In the genomic region with DNA sequence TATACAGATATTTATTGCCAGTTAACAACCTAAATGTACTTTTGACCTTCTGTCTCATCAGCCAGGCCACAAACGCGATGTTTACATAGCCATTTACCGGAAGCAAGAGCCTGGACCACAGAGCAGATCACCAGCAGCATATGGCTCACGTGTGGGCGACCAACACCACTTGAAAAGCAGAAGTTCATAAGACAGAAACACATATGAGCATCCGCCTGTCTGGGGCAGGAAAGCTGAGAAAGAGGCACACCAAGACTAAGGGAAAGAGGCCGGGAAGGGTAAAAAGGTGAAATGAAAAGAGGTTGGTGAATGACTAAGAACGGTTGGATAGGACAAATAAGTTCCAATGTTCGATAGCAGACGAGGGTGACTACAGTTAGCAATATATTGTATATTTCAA, we compare ENCODE assay signal across 8 cellular contexts. TPM values are rescaled to one million over a fixed set of nuclear protein-coding genes. Genes with fewer than 3 reads are reported as not detected.
DNase-seq lines count a peak whose midpoint lies in the region; ATAC-seq and TF ChIP-seq lines count a peak whose summit lies in the region.

No MANE protein-coding gene starts in this region.

- H3K9me2 ChIP-seq in hepatocyte (replicated peaks; ENCODE audit: insufficient read depth): no peaks in the 10 kb centered on the region

- peaks cover 51% of the 10 kb centered on the region for H3K27me3 ChIP-seq in hepatocyte

- ATAC-seq in GM21423 (IDR thresholded peaks at IDR 0.05; ENCODE audit: unreplicated experiment) (peak; percentile 98), HG03571 (IDR thresholded peaks at IDR 0.05; ENCODE audit: unreplicated experiment) (peak; percentile 99)

- WGBS in hepatocyte (ENCODE audit: low lambda C conversion rate, missing lambda C conversion rate): 75% methylated on average over 10 of the region's 10 CpGs

- no peak overlapping the region for H2AFZ ChIP-seq in hepatocyte

- H3K36me3 Mint-ChIP-seq in activated CD4-positive, alpha-beta T cell treated with anti-CD3 and anti-CD28 coated beads, Interleukin-2, amount 10 ng/mL, durations not matched to agents 7 days and 5 days (ENCODE audit: low read depth): no peaks in the 10 kb centered on the region

- no peaks in the 10 kb centered on the region for H3K9me3 Mint-ChIP-seq in activated CD4-positive, alpha-beta T cell treated with anti-CD3 and anti-CD28 coated beads, Interleukin-2, amount 10 ng/mL, durations not matched to agents 7 days and 5 days

- H3K36me3 ChIP-seq in hepatocyte (replicated peaks; ENCODE audit: insufficient read depth, low read depth): no peaks in the 10 kb centered on the region

- no peaks in the 10 kb centered on the region for H4K20me1 ChIP-seq in hepatocyte (ENCODE audit: insufficient read depth, poor library complexity, severe bottlenecking)

- DNase-seq in Daoy (ENCODE audit: low read depth) (peak; percentile 47), hepatocyte (ENCODE audit: low spot score) (peak; percentile 7), NCI-H187 treated with DMSO at 0.1 percent for 48 hours (lab: John Stamatoyannopoulos, UW) (no peak), mesenteric fat pad (ENCODE audit: low spot score) (no peak)
- peak; percentile 46 for DNase-seq in activated CD4-positive, alpha-beta T cell treated with anti-CD3 and anti-CD28 coated beads, Interleukin-2, amount 10 ng/mL, durations not matched to agents 7 days and 5 days
- DNase-seq in stimulated activated naive CD4-positive, alpha-beta T cell (lab: John Stamatoyannopoulos, UW): peak in 4 of 6 experiments; percentile 3 to 38 (median 19)

- no peak overlapping the region for H3K4me3 ChIP-seq in hepatocyte

- peaks cover 16% of the 10 kb centered on the region for H3K27me3 Mint-ChIP-seq in activated CD4-positive, alpha-beta T cell treated with anti-CD3 and anti-CD28 coated beads, Interleukin-2, amount 10 ng/mL, durations not matched to agents 7 days and 5 days

- H3K9me3 ChIP-seq in hepatocyte (ENCODE audit: low read depth): no peaks in the 10 kb centered on the region

- H3K27ac Mint-ChIP-seq in activated CD4-positive, alpha-beta T cell treated with anti-CD3 and anti-CD28 coated beads, Interleukin-2, amount 10 ng/mL, durations not matched to agents 7 days and 5 days: peak overlapping the region; percentile 19

- no peaks in the 10 kb centered on the region for H3K79me2 ChIP-seq in hepatocyte

- POLR2A ChIA-PET in activated CD4-positive, alpha-beta T cell treated with anti-CD3 and anti-CD28 coated beads, Interleukin-2, amount 10 ng/mL, durations not matched to agents 7 days and 5 days (lab: Charles Lee): interaction anchor here (0.6 kb wide), 1 partner anchor 307 kb away, joined by 5 read pairs; no protein-coding TSS in a partner anchor

- H3K4me1 Mint-ChIP-seq in activated CD4-positive, alpha-beta T cell treated with anti-CD3 and anti-CD28 coated beads, Interleukin-2, amount 10 ng/mL, durations not matched to agents 7 days and 5 days: peaks cover 29% of the 10 kb centered on the region

- TF ChIP-seq CTCF in hepatocyte (IDR thresholded peaks at IDR 0.05; ENCODE audit: poor library complexity): no peak

- no peaks in the 10 kb centered on the region for H3K4me1 ChIP-seq in hepatocyte (ENCODE audit: insufficient read depth)

- no peak overlapping the region for H3K27ac ChIP-seq in hepatocyte

- H3K4me3 Mint-ChIP-seq in activated CD4-positive, alpha-beta T cell treated with anti-CD3 and anti-CD28 coated beads, Interleukin-2, amount 10 ng/mL, durations not matched to agents 7 days and 5 days: peak overlapping the region; percentile 82

- peak overlapping the region; percentile 91 for H3K4me2 ChIP-seq in hepatocyte

- CTCF ChIA-PET in activated CD4-positive, alpha-beta T cell treated with anti-CD3 and anti-CD28 coated beads, Interleukin-2, amount 10 ng/mL, durations not matched to agents 7 days and 5 days (lab: Charles Lee): no interaction called here

RNA-seq across cellular contexts. Expression of a gene that starts 1.3 kb away (rescaled TPM):
- 11.8 and 18.9 TPM in 2 replicates for total RNA-seq in Daoy (2014; rRNA removed; shearing (Covaris generic))
- 1 to 10 TPM; 2.7 to 2.8 TPM for total RNA-seq in activated CD4-positive, alpha-beta T cell treated with anti-CD3 and anti-CD28 coated beads, Interleukin-2, amount 10 ng/mL, durations not matched to agents 7 days and 5 days
- 20.0 and 23.2 TPM in 2 replicates for total RNA-seq in hepatocyte
- 6.5 and 7.9 TPM in 2 replicates for polyA plus RNA-seq in hepatocyte
- 3.2 TPM for total RNA-seq in mesenteric fat pad

RNA-seq across cellular contexts. Expression of a gene that starts 28.9 kb away (rescaled TPM):
- total RNA-seq in Daoy (2014; rRNA removed; shearing (Covaris generic)): 0.48 and 0.63 TPM in 2 replicates
- total RNA-seq in activated CD4-positive, alpha-beta T cell treated with anti-CD3 and anti-CD28 coated beads, Interleukin-2, amount 10 ng/mL, durations not matched to agents 7 days and 5 days: under 1 TPM; 0.52 to 0.54 TPM
- total RNA-seq in hepatocyte (0.53 and 1.1 TPM in 2 replicates), mesenteric fat pad (3.5 TPM)
- polyA plus RNA-seq in hepatocyte: 0.22 TPM in 1 of 2 replicates, not detected in the other

Comparison
In these comparisons a context has a peak if more than half of its experiments do, and no peak if none do; other contexts are left out.
1. DNase-seq: peak in Daoy (single experiment), activated CD4-positive, alpha-beta T cell treated with anti-CD3 and anti-CD28 coated beads, Interleukin-2, amount 10 ng/mL, durations not matched to agents 7 days and 5 days (single experiment), hepatocyte (single experiment) and stimulated activated naive CD4-positive, alpha-beta T cell (4 of 6); none in NCI-H187 treated with DMSO at 0.1 percent for 48 hours (single experiment) and mesenteric fat pad (single experiment).